ENCODE assay signal across 8 cellular contexts in genomic region chr12:31715283-31715825, GRCh38. TPM values are rescaled to one million over a fixed set of nuclear protein-coding genes. Genes with fewer than 3 reads are reported as not detected.
DNase-seq lines count a peak whose midpoint lies in the region; ATAC-seq and TF ChIP-seq lines count a peak whose summit lies in the region.

No MANE protein-coding gene starts in this region.

- H3K4me3 ChIP-seq in left lung = no peak overlapping the region

- peaks cover 0 to 11% of the 10 kb centered on the region in 2 donors for H3K36me3 ChIP-seq in left lung

- ATAC-seq in GM18519 (IDR thresholded peaks at IDR 0.05; ENCODE audit: low FRiP score, unreplicated experiment) (peak; percentile 55), HG02763 (IDR thresholded peaks at IDR 0.05; ENCODE audit: unreplicated experiment) (peak; percentile 65), left lung (peak; percentile 96)

- intact Hi-C loops in left lung (cut with DNase I) = no loop called here

- peaks cover 0 to 4% of the 10 kb centered on the region in 2 donors for H3K9me3 ChIP-seq in left lung

- H3K4me1 ChIP-seq in left lung = peaks cover 0 to 20% of the 10 kb centered on the region in 2 donors

- no peaks in the 10 kb centered on the region for H3K27me3 ChIP-seq in left lung

- H3K27ac ChIP-seq in left lung = peak overlapping the region; percentile 37 to 90

- no peak for TF ChIP-seq CTCF in left lung (IDR thresholded peaks at IDR 0.05)

- DNase-seq in OCI-M2 (lab: John Stamatoyannopoulos, UW; ENCODE audit: unreplicated experiment) (peak; percentile 55), left lung (no peak), putamen (ENCODE audit: low spot score) (no peak), AG08395 (ENCODE audit: low spot score) (no peak), nucleus accumbens (lab: John Stamatoyannopoulos, UW) (no peak)
- no peak for DNase-seq in stimulated activated CD4-positive, alpha-beta T cell treated with anti-CD3 and anti-CD28 coated beads, Interleukin-1b, Interleukin-23, amount 100 ng/mL, for 48 hours

RNA-seq across cellular contexts. Expression of gene AMN1, which starts 13.5 kb away (rescaled TPM):
- total RNA-seq in left lung = 10 to 100 TPM in 1 of 2 donors, 1 to 10 TPM in 1; 6.6 to 11.5 TPM

RNA-seq across cellular contexts. Expression of gene ETFBKMT, which starts 55.9 kb away (rescaled TPM):
- total RNA-seq in left lung = 1 to 10 TPM; 3.9 to 4.8 TPM
